ENCODE assay signal across 23 cellular contexts in the genomic region with DNA sequence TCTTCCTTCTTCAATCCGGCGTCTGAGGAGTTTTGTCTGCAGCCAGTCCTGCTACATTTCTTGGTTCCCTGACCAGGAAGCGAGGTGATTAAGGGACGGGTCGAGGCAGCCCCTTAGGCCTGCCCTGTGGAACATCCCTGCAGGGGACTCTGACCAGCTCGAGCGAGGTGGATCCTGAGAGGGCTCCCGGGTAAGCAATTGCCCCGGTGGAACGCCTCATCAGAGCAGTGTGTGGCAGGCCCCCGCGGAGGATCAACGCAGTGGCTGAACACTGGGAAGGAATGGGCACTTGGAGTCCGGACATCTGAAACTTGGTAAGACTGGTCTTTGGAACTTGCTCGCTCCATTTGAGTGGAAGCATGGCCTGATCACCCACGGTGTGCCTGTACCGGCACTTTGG.
DNase-seq lines count a peak whose midpoint lies in the region; ATAC-seq, FAIRE-seq and TF ChIP-seq lines count a peak whose summit lies in the region.
"Had no signal": no experiment of that assay in that cellular context is flagged by ENCODE, and none has a peak within 500 bp of the region (broad histone marks: within the 10 kb centered on the region; RNA-seq: fewer than 3 reads in every experiment).

No MANE protein-coding gene starts in this region.

- peaks cover 5% of the 10 kb centered on the region for H3K36me3 Mint-ChIP-seq in MCF 10A (ENCODE audit: insufficient read depth, unreplicated experiment)
- peaks cover 2% of the 10 kb centered on the region for H3K36me3 Mint-ChIP-seq in neural crest cell (ENCODE audit: low read depth)
- H3K36me3 Mint-ChIP-seq: CD4-positive, CD25-positive, alpha-beta regulatory T cell; CD8-positive, alpha-beta T cell had no signal

- H2AFZ ChIP-seq in PC-9: no peak overlapping the region

- H3K4me1 ChIP-seq in breast epithelium (peaks cover 0 to 3% of the 10 kb centered on the region in 2 donors), kidney (ENCODE audit: control insufficient read depth in 1 of 2, insufficient read depth in 1 of 2, low read depth in 1 of 2, low read length in 2 of 2) (no peaks in the 10 kb centered on the region), thyroid gland (peaks cover 66 to 83% of the 10 kb centered on the region in 2 donors), PC-9 (replicated peaks; ENCODE audit: insufficient read depth) (peaks cover 27% of the 10 kb centered on the region)
- H3K4me1 ChIP-seq: BLaER1, Caco-2 had no signal

- no peaks in the 10 kb centered on the region for H3K9me3 ChIP-seq in breast epithelium
- H3K9me3 ChIP-seq in kidney (ENCODE audit: control insufficient read depth in 1 of 2, low read length in 2 of 2): no peaks in the 10 kb centered on the region
- H3K9me3 ChIP-seq in thyroid gland: no peaks in the 10 kb centered on the region
- no peaks in the 10 kb centered on the region for H3K9me3 ChIP-seq in PC-9 (ENCODE audit: insufficient read depth, low read depth)
- H3K9me3 ChIP-seq: Caco-2 had no signal

- BruUV-seq in MCF 10A (replicated peaks; lab: Mats Ljungman, UMichigan) (no TSS peak), PC-9 (replicated peaks; lab: Mats Ljungman, UMichigan) (no TSS peak)

- H3K9me3 Mint-ChIP-seq in MCF 10A (ENCODE audit: unreplicated experiment) (no peaks in the 10 kb centered on the region), neural crest cell (no peaks in the 10 kb centered on the region)
- H3K9me3 Mint-ChIP-seq: CD8-positive, alpha-beta T cell had no signal

- FAIRE-seq in kidney (lab: Jason Lieb, UNC): no peak
- FAIRE-seq: A204.1, G401.6, GM12878, H1 had no signal

- H3K27ac ChIP-seq in breast epithelium (peak overlapping the region; percentile 20 to 51), kidney (ENCODE audit: low read depth in 2 of 2, low read length in 2 of 2) (no peak overlapping the region), thyroid gland (peak overlapping the region; percentile 68 to 77 (median 70)), PC-9 (no peak overlapping the region)
- H3K27ac ChIP-seq: 22Rv1, BLaER1, C4-2B had no signal

- intact Hi-C loops in breast epithelium (cut with DNase I; ENCODE audit: low total_unique reads) (no loop called here), MCF 10A (cut with micrococcal nuclease) (no loop called here), kidney (cut with DNase I) (no loop called here), thyroid gland (cut with DNase I) (loop anchor here (10.0 kb wide), 1 partner anchor 304 kb away; no protein-coding TSS in a partner anchor), PC-9 (cut with micrococcal nuclease; ENCODE audit: unreplicated experiment) (no loop called here)

- H3K27me3 ChIP-seq in breast epithelium (no peaks in the 10 kb centered on the region), thyroid gland (no peaks in the 10 kb centered on the region), PC-9 (ENCODE audit: insufficient read depth, low read depth) (no peaks in the 10 kb centered on the region)
- H3K27me3 ChIP-seq: BLaER1 had no signal

- ATAC-seq in HG02840 (IDR thresholded peaks at IDR 0.05; ENCODE audit: low FRiP score, unreplicated experiment): no peak
- ATAC-seq: CD8-positive, alpha-beta T cell; GM12878 had no signal

- no peak overlapping the region for H3K4me2 ChIP-seq in PC-9
- H3K4me2 ChIP-seq: BLaER1 had no signal

- no peaks in the 10 kb centered on the region for H3K79me2 ChIP-seq in PC-9 (ENCODE audit: low read depth)

- H3K4me3 ChIP-seq in breast epithelium (no peak overlapping the region), kidney (ENCODE audit: low read length in 2 of 2) (no peak overlapping the region), thyroid gland (replicated peaks in 1 of 3) (no peak overlapping the region), PC-9 (no peak overlapping the region)
- H3K4me3 ChIP-seq: BLaER1, GM12878 had no signal

- no peak overlapping the region for H3K4me3 Mint-ChIP-seq in MCF 10A (ENCODE audit: unreplicated experiment)
- no peak overlapping the region for H3K4me3 Mint-ChIP-seq in neural crest cell
- H3K4me3 Mint-ChIP-seq: B cell; CD4-positive, CD25-positive, alpha-beta regulatory T cell; CD8-positive, alpha-beta T cell had no signal

- no peaks in the 10 kb centered on the region for H3K9me2 ChIP-seq in PC-9 (ENCODE audit: insufficient read depth)

- POLR2A ChIA-PET in MCF 10A (lab: Yijun Ruan, JAX): interaction anchor here (1.1 kb wide), 1 partner anchor 13 kb away, joined by 3 read pairs; no protein-coding TSS in a partner anchor
- POLR2A ChIA-PET in PC-9 (lab: Charles Lee; ENCODE audit: unreplicated experiment): no interaction called here

- no peaks in the 10 kb centered on the region for H4K20me1 ChIP-seq in PC-9 (ENCODE audit: insufficient read depth)
- H4K20me1 ChIP-seq: BLaER1 had no signal

- no peak overlapping the region for H3K9ac ChIP-seq in kidney (ENCODE audit: low read length in 2 of 2)
- H3K9ac ChIP-seq: BLaER1 had no signal

- H3K36me3 ChIP-seq in breast epithelium (no peaks in the 10 kb centered on the region), kidney (ENCODE audit: control insufficient read depth in 1 of 2, insufficient read depth in 2 of 2, low read length in 2 of 2) (no peaks in the 10 kb centered on the region), thyroid gland (no peaks in the 10 kb centered on the region), PC-9 (ENCODE audit: low read depth) (no peaks in the 10 kb centered on the region)
- H3K36me3 ChIP-seq: BLaER1 had no signal

- H3K4me1 Mint-ChIP-seq in MCF 10A (ENCODE audit: insufficient read depth, unreplicated experiment) (peaks cover 23% of the 10 kb centered on the region), neural crest cell (peaks cover 51% of the 10 kb centered on the region)
- H3K4me1 Mint-ChIP-seq: B cell; CD4-positive, CD25-positive, alpha-beta regulatory T cell had no signal

- DNase-seq in breast epithelium (ENCODE audit: low spot score in 2 of 2) (no peak), MCF 10A (ENCODE audit: unreplicated experiment) (no peak), kidney (peak; percentile 58), neural crest cell (ENCODE audit: low read depth, low spot score) (no peak), thyroid gland (no peak), GF-D8 (lab: John Stamatoyannopoulos, UW) (no peak), PC-9 (no peak)
- DNase-seq: Caco-2; CD4-positive, CD25-positive, alpha-beta regulatory T cell; CD8-positive, alpha-beta T cell; DMS153; DND-41; H7; HCEC 1CT had no signal

- 0 out of 2 replicates have a peak, but pooled peaks cover 3% of the 10 kb centered on the region for H3F3A ChIP-seq in PC-9 (ENCODE audit: insufficient read depth, low read depth)

- CTCF ChIA-PET in MCF 10A (lab: Yijun Ruan, JAX) (no interaction called here), PC-9 (lab: Charles Lee) (no interaction called here)

- TF ChIP-seq POLR2A in breast epithelium (IDR thresholded peaks at IDR 0.05) (no peak), thyroid gland (IDR thresholded peaks at IDR 0.05) (no peak)

- WGBS in thyroid gland, 2 donors: 82 to 84% methylated on average over 17 of the region's 17 CpGs

- H3K27me3 Mint-ChIP-seq in MCF 10A (ENCODE audit: insufficient read depth, unreplicated experiment): no peaks in the 10 kb centered on the region
- no peaks in the 10 kb centered on the region for H3K27me3 Mint-ChIP-seq in neural crest cell (ENCODE audit: low read depth)
- H3K27me3 Mint-ChIP-seq: B cell; CD4-positive, CD25-positive, alpha-beta regulatory T cell had no signal

- TF ChIP-seq CTCF in breast epithelium (IDR thresholded peaks at IDR 0.05): no peak
- TF ChIP-seq CTCF in MCF 10A (IDR thresholded peaks at IDR 0.05; ENCODE audit: unreplicated experiment): no peak
- no peak for TF ChIP-seq CTCF in kidney (IDR thresholded peaks at IDR 0.05; ENCODE audit: borderline replicate concordance, extremely low read depth, insufficient read depth)
- TF ChIP-seq CTCF in neural crest cell (conservative IDR thresholded peaks at IDR 0.05): no peak
- TF ChIP-seq CTCF in thyroid gland (IDR thresholded peaks at IDR 0.05): no peak
- TF ChIP-seq CTCF in PC-9 (conservative IDR thresholded peaks at IDR 0.05): no peak

- H3K27ac Mint-ChIP-seq in MCF 10A (ENCODE audit: low read depth, unreplicated experiment) (no peak overlapping the region), neural crest cell (ENCODE audit: unreplicated experiment) (peak overlapping the region; percentile 30)
- H3K27ac Mint-ChIP-seq: B cell; CD4-positive, CD25-positive, alpha-beta regulatory T cell; CD8-positive, alpha-beta T cell had no signal

Comparison
In these comparisons a context has a peak if more than half of its experiments do, and no peak if none do; other contexts are left out.
1. H3K27ac ChIP-seq: peak in breast epithelium (2 of 2) and thyroid gland (3 of 3); none in kidney (0 of 2) and PC-9 (single experiment).